In genomic region chr11:70788247-70789022, GRCh38 we compare ENCODE assay signal across 14 cellular contexts.
DNase-seq lines count a peak whose midpoint lies in the region; ATAC-seq and TF ChIP-seq lines count a peak whose summit lies in the region.
"Had no signal": no experiment of that assay in that cellular context is flagged by ENCODE, and none has a peak within 500 bp of the region (broad histone marks: within the 10 kb centered on the region; RNA-seq: fewer than 3 reads in every experiment).

No MANE protein-coding gene starts in this region.

- H3K9me3 Mint-ChIP-seq in T-helper 2 cell treated with Interferon-gamma antibody and Interleukin-4, amounts not matched to agents 5 μg/mL and 100 μg/mL, for 36 hours: peaks cover 6% of the 10 kb centered on the region
- peaks cover 5 to 24% (median 13%) of the 10 kb centered on the region in 11 donors for H3K9me3 Mint-ChIP-seq in naive thymus-derived CD4-positive, alpha-beta T cell

- H3K27me3 Mint-ChIP-seq in T-helper 2 cell treated with Interferon-gamma antibody and Interleukin-4, amounts not matched to agents 5 μg/mL and 100 μg/mL, for 36 hours (ENCODE audit: low read depth): no peaks in the 10 kb centered on the region
- peaks cover 0 to 16% (median 0%) of the 10 kb centered on the region in 5 donors for H3K27me3 Mint-ChIP-seq in naive thymus-derived CD4-positive, alpha-beta T cell

- intact Hi-C loops in naive thymus-derived CD4-positive, alpha-beta T cell (cut with micrococcal nuclease): no loop called here

- no peaks in the 10 kb centered on the region for H3K36me3 ChIP-seq in naive thymus-derived CD4-positive, alpha-beta T cell (ENCODE audit: control insufficient read depth in 2 of 3, insufficient read depth in 3 of 3, low read length in 3 of 3)
- H3K36me3 ChIP-seq: left ventricle myocardium inferior, Peyer's patch had no signal

- POLR2A ChIA-PET in AG04450 (lab: Yijun Ruan, JAX): no interaction called here
- POLR2A ChIA-PET in naive thymus-derived CD4-positive, alpha-beta T cell (lab: Charles Lee): no interaction called here

- no peaks in the 10 kb centered on the region for H3K4me1 ChIP-seq in naive thymus-derived CD4-positive, alpha-beta T cell (ENCODE audit: control insufficient read depth in 2 of 2, insufficient read depth in 2 of 2, low read length in 2 of 2)
- H3K4me1 ChIP-seq: left ventricle myocardium inferior had no signal

- H3K4me3 Mint-ChIP-seq in T-helper 2 cell treated with Interferon-gamma antibody and Interleukin-4, amounts not matched to agents 5 μg/mL and 100 μg/mL, for 36 hours: no peak overlapping the region
- H3K4me3 Mint-ChIP-seq in naive thymus-derived CD4-positive, alpha-beta T cell: no peak overlapping the region
- H3K4me3 Mint-ChIP-seq: effector memory CD8-positive, alpha-beta T cell had no signal

- CTCF ChIA-PET in AG04450 (lab: Charles Lee): no interaction called here
- CTCF ChIA-PET in naive thymus-derived CD4-positive, alpha-beta T cell (lab: Charles Lee): no interaction called here

- H3K4me1 Mint-ChIP-seq in T-helper 2 cell treated with Interferon-gamma antibody and Interleukin-4, amounts not matched to agents 5 μg/mL and 100 μg/mL, for 36 hours (ENCODE audit: low read depth): no peaks in the 10 kb centered on the region
- H3K4me1 Mint-ChIP-seq in naive thymus-derived CD4-positive, alpha-beta T cell: no peaks in the 10 kb centered on the region

- H3K4me3 ChIP-seq in AG04450 (ENCODE audit: low read depth, low read length): no peak overlapping the region
- no peak overlapping the region for H3K4me3 ChIP-seq in naive thymus-derived CD4-positive, alpha-beta T cell (ENCODE audit: low read length)
- H3K4me3 ChIP-seq: left ventricle myocardium inferior, Peyer's patch had no signal

- DNase-seq in AG04450 (ENCODE audit: low read depth, low spot score) (peak; percentile 37), HS-27A (ENCODE audit: low read depth) (peak; percentile 66), amniotic stem cell (lab: John Stamatoyannopoulos, UW) (peak; percentile 82), hepatic stellate cell (ENCODE audit: low spot score) (peak; percentile 98), NCI-H2227 (lab: John Stamatoyannopoulos, UW; ENCODE audit: unreplicated experiment) (no peak)
- no peak for DNase-seq in activated effector memory CD4-positive, alpha-beta T cell treated with Interleukin-2 at 50 U/mL for 16 hours
- DNase-seq in T-helper 2 cell treated with Interferon-gamma antibody and Interleukin-4, amounts not matched to agents 5 μg/mL and 100 μg/mL, for 36 hours (ENCODE audit: low spot score): no peak
- DNase-seq in naive thymus-derived CD4-positive, alpha-beta T cell: no peak
- DNase-seq: activated CD4-positive, CD25-positive, alpha-beta regulatory T cell; activated naive CD4-positive, alpha-beta T cell; effector memory CD8-positive, alpha-beta T cell; left ventricle myocardium inferior; NCI-H1092 had no signal

- peak overlapping the region; percentile 65 for H3K27ac ChIP-seq in AG04450 (ENCODE audit: low read depth, low read length)
- no peak overlapping the region for H3K27ac ChIP-seq in naive thymus-derived CD4-positive, alpha-beta T cell (ENCODE audit: low read depth, low read length)
- H3K27ac ChIP-seq: left ventricle myocardium inferior, Peyer's patch had no signal

- TF ChIP-seq CTCF in AG04450 (IDR thresholded peaks at IDR 0.05; ENCODE audit: low read depth, low read length): no peak

- no peak overlapping the region for H3K27ac Mint-ChIP-seq in T-helper 2 cell treated with Interferon-gamma antibody and Interleukin-4, amounts not matched to agents 5 μg/mL and 100 μg/mL, for 36 hours
- no peak overlapping the region for H3K27ac Mint-ChIP-seq in naive thymus-derived CD4-positive, alpha-beta T cell
- H3K27ac Mint-ChIP-seq: effector memory CD8-positive, alpha-beta T cell had no signal

- peaks cover 58% of the 10 kb centered on the region for H3K9me3 ChIP-seq in AG04450 (ENCODE audit: control insufficient read depth, insufficient read depth, low read length)
- H3K9me3 ChIP-seq in naive thymus-derived CD4-positive, alpha-beta T cell (ENCODE audit: control insufficient read depth in 2 of 3, low read length in 3 of 3): peaks cover 0 to 14% (median 0%) of the 10 kb centered on the region in 3 experiments

- H3K27me3 ChIP-seq in AG04450 (ENCODE audit: control insufficient read depth, insufficient read depth, low read length): no peaks in the 10 kb centered on the region
- H3K27me3 ChIP-seq in naive thymus-derived CD4-positive, alpha-beta T cell (ENCODE audit: control insufficient read depth in 2 of 2, insufficient read depth in 2 of 2, low read length in 2 of 2): no peaks in the 10 kb centered on the region
- H3K27me3 ChIP-seq: Peyer's patch had no signal

- ATAC-seq in naive thymus-derived CD4-positive, alpha-beta T cell: no peak
- ATAC-seq: effector memory CD8-positive, alpha-beta T cell had no signal

- no peaks in the 10 kb centered on the region for H3K36me3 Mint-ChIP-seq in T-helper 2 cell treated with Interferon-gamma antibody and Interleukin-4, amounts not matched to agents 5 μg/mL and 100 μg/mL, for 36 hours (ENCODE audit: low read depth)
- H3K36me3 Mint-ChIP-seq in naive thymus-derived CD4-positive, alpha-beta T cell: peaks cover 0 to 4% (median 0%) of the 10 kb centered on the region in 5 donors

Comparison
In these comparisons a context has a peak if more than half of its experiments do, and no peak if none do; other contexts are left out.
1. DNase-seq: peak in AG04450 (single experiment), HS-27A (single experiment), amniotic stem cell (single experiment) and hepatic stellate cell (single experiment); none in activated effector memory CD4-positive, alpha-beta T cell treated with Interleukin-2 at 50 U/mL for 16 hours (single experiment), T-helper 2 cell treated with Interferon-gamma antibody and Interleukin-4, amounts not matched to agents 5 μg/mL and 100 μg/mL, for 36 hours (single experiment), naive thymus-derived CD4-positive, alpha-beta T cell (0 of 9) and NCI-H2227 (single experiment).